24 cellular contexts compared by ENCODE assay signal in the genomic region with DNA sequence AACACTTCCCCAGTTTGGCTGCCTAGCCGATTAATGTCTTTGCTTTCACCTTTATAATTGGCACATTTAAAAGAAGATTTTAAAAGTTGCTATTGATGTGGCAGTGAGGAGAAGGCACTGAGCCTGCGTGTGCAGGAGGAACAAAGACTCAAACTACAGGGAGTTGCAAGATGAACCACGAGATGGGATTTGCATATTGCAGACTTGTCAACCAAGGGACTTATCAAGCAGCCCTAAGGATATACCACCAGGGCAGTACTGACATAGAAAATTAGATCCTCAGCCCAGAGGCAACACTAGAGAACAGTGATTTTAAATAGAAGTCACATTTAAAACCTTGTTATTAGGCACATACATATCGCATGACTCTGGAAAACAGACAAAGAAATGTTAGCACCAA.
"Had no signal": no experiment of that assay in that cellular context is flagged by ENCODE, and none has a peak within 500 bp of the region (broad histone marks: within the 10 kb centered on the region; RNA-seq: fewer than 3 reads in every experiment).

No MANE protein-coding gene starts in this region.

- H3K4me3 ChIP-seq: adrenal gland, ascending aorta, coronary artery, gastroesophageal sphincter, heart left ventricle, testis, upper lobe of left lung had no signal

- H3K4me1 ChIP-seq: testis had no signal

- ATAC-seq: activated T-helper 17 cell treated with anti-CD3 and anti-CD28 coated beads, Interleukin-2, amount 50 U/mL, for 72 hours; gastroesophageal sphincter; heart left ventricle; left cardiac atrium; natural killer cell treated with Interleukin-12 subunit alpha and Interleukin-12 subunit beta and Interleukin-15 and Interleukin-18, amount 100 ng/mL, for 72 hours; sciatic nerve; stimulated activated memory B cell treated with anti-CD40 and anti-IgM and Interleukin-4, amounts not matched to agents 10 μg/mL and 1 μg/mL and 100 μg/mL, for 72 hours had no signal

- H3K27me3 ChIP-seq: adrenal gland, ascending aorta, gastroesophageal sphincter, heart left ventricle, testis, upper lobe of left lung had no signal

- H3K9me3 Mint-ChIP-seq: activated T-cell treated with anti-CD3 and anti-CD28 coated beads, Interleukin-2, amount 50 U/mL, for 24 hours; activated T-helper 17 cell treated with anti-CD3 and anti-CD28 coated beads, Interleukin-2, amount 50 U/mL, for 72 hours; central memory CD8-positive, alpha-beta T cell; natural killer cell treated with Interleukin-12 subunit alpha and Interleukin-12 subunit beta and Interleukin-15 and Interleukin-18, amount 100 ng/mL, for 72 hours; stimulated activated memory B cell treated with anti-CD40 and anti-IgM and Interleukin-4, amounts not matched to agents 10 μg/mL and 1 μg/mL and 100 μg/mL, for 72 hours had no signal

- H3K9me3 ChIP-seq: adrenal gland, ascending aorta, gastroesophageal sphincter, heart left ventricle, testis, upper lobe of left lung had no signal

- H3K4me3 Mint-ChIP-seq: activated naive CD8-positive, alpha-beta T cell; activated T-cell treated with anti-CD3 and anti-CD28 coated beads, Interleukin-2, amount 50 U/mL, for 24 hours; activated T-helper 17 cell treated with anti-CD3 and anti-CD28 coated beads, Interleukin-2, amount 50 U/mL, for 72 hours; central memory CD8-positive, alpha-beta T cell; natural killer cell treated with Interleukin-12 subunit alpha and Interleukin-12 subunit beta and Interleukin-15 and Interleukin-18, amount 100 ng/mL, for 72 hours; stimulated activated memory B cell treated with anti-CD40 and anti-IgM and Interleukin-4, amounts not matched to agents 10 μg/mL and 1 μg/mL and 100 μg/mL, for 72 hours had no signal

- H3K36me3 ChIP-seq: adrenal gland, ascending aorta, gastroesophageal sphincter, heart left ventricle, upper lobe of left lung had no signal

- H3K27me3 Mint-ChIP-seq: activated naive CD8-positive, alpha-beta T cell; stimulated activated memory B cell treated with anti-CD40 and anti-IgM and Interleukin-4, amounts not matched to agents 10 μg/mL and 1 μg/mL and 100 μg/mL, for 72 hours had no signal

- H3K36me3 Mint-ChIP-seq: natural killer cell treated with Interleukin-12 subunit alpha and Interleukin-12 subunit beta and Interleukin-15 and Interleukin-18, amount 100 ng/mL, for 72 hours; stimulated activated memory B cell treated with anti-CD40 and anti-IgM and Interleukin-4, amounts not matched to agents 10 μg/mL and 1 μg/mL and 100 μg/mL, for 72 hours had no signal

- H3K27ac ChIP-seq: epithelial cell of prostate, testis, upper lobe of left lung had no signal

- H3K27ac Mint-ChIP-seq: activated naive CD8-positive, alpha-beta T cell; activated T-cell treated with anti-CD3 and anti-CD28 coated beads, Interleukin-2, amount 50 U/mL, for 24 hours; activated T-helper 17 cell treated with anti-CD3 and anti-CD28 coated beads, Interleukin-2, amount 50 U/mL, for 72 hours; natural killer cell treated with Interleukin-12 subunit alpha and Interleukin-12 subunit beta and Interleukin-15 and Interleukin-18, amount 100 ng/mL, for 72 hours; stimulated activated memory B cell treated with anti-CD40 and anti-IgM and Interleukin-4, amounts not matched to agents 10 μg/mL and 1 μg/mL and 100 μg/mL, for 72 hours had no signal

- DNase-seq: activated CD8-positive, alpha-beta memory T cell treated with anti-CD3 and anti-CD28 coated beads for 24 hours; activated CD8-positive, alpha-beta memory T cell treated with anti-CD3 and anti-CD28 coated beads, Interleukin-2, amount 50 U/mL, for 4 hours; activated naive CD4-positive, alpha-beta T cell; activated T-cell treated with anti-CD3 and anti-CD28 coated beads, Interleukin-2, amount 50 U/mL, for 24 hours; adrenal gland; heart left ventricle; left cardiac atrium; midbrain; posterior cingulate gyrus; small intestine; stimulated activated CD4-positive, alpha-beta T cell treated with anti-CD3 and anti-CD28 coated beads, Interleukin-15, amount 100 ng/mL, for 24 hours; T-helper 9 cell; testis; upper lobe of left lung had no signal

- H3K4me1 Mint-ChIP-seq: activated T-helper 17 cell treated with anti-CD3 and anti-CD28 coated beads, Interleukin-2, amount 50 U/mL, for 72 hours; central memory CD8-positive, alpha-beta T cell; stimulated activated memory B cell treated with anti-CD40 and anti-IgM and Interleukin-4, amounts not matched to agents 10 μg/mL and 1 μg/mL and 100 μg/mL, for 72 hours had no signal
